ENCODE assay signal across 8 cellular contexts in genomic region chr17:81683584-81684441, GRCh38. TPM values are rescaled to one million over a fixed set of nuclear protein-coding genes. Genes with fewer than 3 reads are reported as not detected.
A peak's percentile ranks its signal among the peaks of the same experiment; 100 is the strongest.
DNase-seq lines count a peak whose midpoint lies in the region; TF ChIP-seq lines count a peak whose summit lies in the region.

ARL16 (minus strand) TSS chr17:81683797; CDS start chr17:81683753, 44 bp downstream.
HGS (plus strand) TSS chr17:81684011; CDS start chr17:81684067, 56 bp downstream.

- no peaks in the 10 kb centered on the region for H3K9me2 ChIP-seq in MM.1S (replicated peaks; ENCODE audit: insufficient read depth, low read length)

- H3K36me3 ChIP-seq in ES-I3 (ENCODE audit: insufficient read depth, low read length) = no peaks in the 10 kb centered on the region; the same call in 1 of the 2 replicates
- peaks cover 40% of the 10 kb centered on the region for H3K36me3 ChIP-seq in HAP-1 (replicated peaks)
- H3K36me3 ChIP-seq in MM.1S (replicated peaks; ENCODE audit: insufficient read depth, low read length) = peaks cover 7% of the 10 kb centered on the region; the same call in 1 of the 2 replicates

- H3K27me3 ChIP-seq in HAP-1 (ENCODE audit: low read depth) = no peaks in the 10 kb centered on the region
- H3K27me3 ChIP-seq in MM.1S (replicated peaks; ENCODE audit: insufficient read depth, low read length) = no peaks in the 10 kb centered on the region

- H3K9ac ChIP-seq in ES-I3 (ENCODE audit: low read depth, low read length) = peak within 1 kb of the TSS; percentile 78
- H3K9ac ChIP-seq in MM.1S (ENCODE audit: low read length) = peak within 1 kb of the TSS; percentile 88

- H3K4me1 ChIP-seq in ES-I3 (ENCODE audit: insufficient read depth, low read length) = peaks cover 12% of the 10 kb centered on the region; the same call in 1 of the 2 replicates
- peaks cover 14% of the 10 kb centered on the region for H3K4me1 ChIP-seq in HAP-1
- H3K4me1 ChIP-seq in MM.1S (ENCODE audit: low read length) = 0 out of 2 replicates have a peak, but pooled peaks cover 16% of the 10 kb centered on the region

- H2AFZ ChIP-seq in MM.1S (ENCODE audit: low read length) = peak within 1 kb of the TSS; percentile 83

- H3K9me3 Mint-ChIP-seq in nephron = no peaks in the 10 kb centered on the region
- H3K9me3 Mint-ChIP-seq in stimulated activated naive CD8-positive, alpha-beta T cell treated with anti-CD3 and anti-CD28 coated beads, Interleukin-15, Interleukin-2, amounts not matched to agents 100 ng/mL and 50 ng/mL, for 24 hours = no peaks in the 10 kb centered on the region

- peaks cover 27% of the 10 kb centered on the region for H3K36me3 Mint-ChIP-seq in nephron (ENCODE audit: low read depth)
- H3K36me3 Mint-ChIP-seq in stimulated activated naive CD8-positive, alpha-beta T cell treated with anti-CD3 and anti-CD28 coated beads, Interleukin-15, Interleukin-2, amounts not matched to agents 100 ng/mL and 50 ng/mL, for 24 hours (ENCODE audit: low read depth) = peaks cover 36% of the 10 kb centered on the region

- H4K20me1 ChIP-seq in MM.1S (ENCODE audit: insufficient read depth, low read length) = no peaks in the 10 kb centered on the region

- no peak within 1 kb of the TSS; the same call in 1 of the 2 replicates for H3K27ac ChIP-seq in MM.1S (ENCODE audit: low read length)

- H3K79me2 ChIP-seq in MM.1S (ENCODE audit: low read length) = peaks cover 71% of the 10 kb centered on the region

- peak within 1 kb of the TSS; percentile 96 for H3K4me2 ChIP-seq in MM.1S (ENCODE audit: low read depth, low read length)

- H3K27me3 Mint-ChIP-seq in nephron (ENCODE audit: low read depth) = no peaks in the 10 kb centered on the region
- no peaks in the 10 kb centered on the region for H3K27me3 Mint-ChIP-seq in stimulated activated naive CD8-positive, alpha-beta T cell treated with anti-CD3 and anti-CD28 coated beads, Interleukin-15, Interleukin-2, amounts not matched to agents 100 ng/mL and 50 ng/mL, for 24 hours

- DNase-seq in HAP-1 (ENCODE audit: low spot score in 2 of 2) (peak; percentile 98), MM.1S (peak; percentile 99), SIG-M5 (lab: John Stamatoyannopoulos, UW) (peak; percentile 94), activated gamma-delta T cell (lab: John Stamatoyannopoulos, UW) (peak; percentile 93), fibroblast of the aortic adventitia (ENCODE audit: low read depth) (peak; percentile 99)

- no peaks in the 10 kb centered on the region for H3F3A ChIP-seq in MM.1S (ENCODE audit: insufficient read depth, low read length)

- peaks cover 22% of the 10 kb centered on the region for H3K4me1 Mint-ChIP-seq in nephron
- peaks cover 35% of the 10 kb centered on the region for H3K4me1 Mint-ChIP-seq in stimulated activated naive CD8-positive, alpha-beta T cell treated with anti-CD3 and anti-CD28 coated beads, Interleukin-15, Interleukin-2, amounts not matched to agents 100 ng/mL and 50 ng/mL, for 24 hours (ENCODE audit: low read depth)

- TF ChIP-seq CTCF in MM.1S (IDR thresholded peaks at IDR 0.05; ENCODE audit: low read length) (no peak), fibroblast of the aortic adventitia (IDR thresholded peaks at IDR 0.05; ENCODE audit: insufficient read depth, low read length) (no peak), nephron (IDR thresholded peaks at IDR 0.05; ENCODE audit: unreplicated experiment in 3 of 3) (no peak)

- H3K4me3 ChIP-seq in HAP-1 (peak within 1 kb of the TSS; percentile 90), MM.1S (ENCODE audit: low read length) (peak within 1 kb of the TSS; percentile 94), fibroblast of the aortic adventitia (ENCODE audit: low read depth, low read length) (peak within 1 kb of the TSS; percentile 91)

- peak within 1 kb of the TSS; percentile 46 to 96 (median 86) for H3K27ac Mint-ChIP-seq in nephron
- peak within 1 kb of the TSS; percentile 92 for H3K27ac Mint-ChIP-seq in stimulated activated naive CD8-positive, alpha-beta T cell treated with anti-CD3 and anti-CD28 coated beads, Interleukin-15, Interleukin-2, amounts not matched to agents 100 ng/mL and 50 ng/mL, for 24 hours

- in situ Hi-C loops in HAP-1 (cut with MboI; ENCODE audit: low sequenced_read_pairs) = no loop called here

- H3K9me3 ChIP-seq in ES-I3 (ENCODE audit: control insufficient read depth, insufficient read depth, low read length) (no peaks in the 10 kb centered on the region), HAP-1 (no peaks in the 10 kb centered on the region), MM.1S (replicated peaks; ENCODE audit: insufficient read depth, low read length) (no peaks in the 10 kb centered on the region)

- peak within 1 kb of the TSS; percentile 85 to 93 (median 92) for H3K4me3 Mint-ChIP-seq in nephron
- peak within 1 kb of the TSS; percentile 94 for H3K4me3 Mint-ChIP-seq in stimulated activated naive CD8-positive, alpha-beta T cell treated with anti-CD3 and anti-CD28 coated beads, Interleukin-15, Interleukin-2, amounts not matched to agents 100 ng/mL and 50 ng/mL, for 24 hours

RNA-seq across cellular contexts. Expression of gene ARL16, which starts in this region (rescaled TPM):
- 21.3 and 26.4 TPM in 2 replicates for total RNA-seq in fibroblast of the aortic adventitia (ENCODE audit: low replicate concordance)

RNA-seq across cellular contexts. Expression of gene HGS, which starts in this region (rescaled TPM):
- total RNA-seq in fibroblast of the aortic adventitia (ENCODE audit: low replicate concordance) = 89.0 and 94.7 TPM in 2 replicates
